20 cellular contexts compared by ENCODE assay signal in the genomic region with DNA sequence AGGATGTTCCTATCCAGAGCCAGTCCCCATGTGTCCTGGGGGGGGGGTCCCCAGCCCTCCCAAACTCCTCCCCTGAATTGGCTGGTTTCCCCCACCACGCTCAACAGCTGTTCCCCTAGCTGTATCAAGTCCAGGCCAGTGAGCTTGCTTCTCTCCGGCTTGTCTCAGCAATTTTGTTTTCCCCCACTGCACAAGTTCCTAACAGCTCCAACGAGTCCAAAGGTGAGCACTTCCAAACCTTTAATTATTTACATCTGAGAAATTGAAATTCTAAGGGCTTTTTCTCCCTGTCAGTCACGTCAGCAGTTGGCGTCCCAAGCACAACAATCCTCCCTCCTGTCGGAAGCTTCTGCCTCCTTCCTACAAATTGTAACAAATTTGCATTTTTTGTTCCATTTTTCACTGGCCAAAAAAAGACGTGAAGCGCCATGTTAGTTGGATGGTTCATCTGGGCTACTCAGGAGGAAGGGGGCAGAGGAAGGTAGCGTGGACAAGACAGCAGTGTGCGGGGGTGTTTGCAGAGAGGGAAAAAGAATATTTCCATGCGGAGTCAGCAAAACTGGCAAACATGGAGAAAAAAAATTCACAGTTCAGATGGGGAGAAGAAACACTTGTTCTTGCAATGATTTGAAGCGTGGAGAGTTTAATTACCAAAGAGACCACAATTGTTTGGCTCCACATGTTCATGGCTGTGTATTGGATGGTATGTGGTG.
DNase-seq lines count a peak whose midpoint lies in the region; ATAC-seq, FAIRE-seq and TF ChIP-seq lines count a peak whose summit lies in the region.
"Had no signal": no experiment of that assay in that cellular context is flagged by ENCODE, and none has a peak within 500 bp of the region (broad histone marks: within the 10 kb centered on the region; RNA-seq: fewer than 3 reads in every experiment).

No MANE protein-coding gene starts in this region.

- no peaks in the 10 kb centered on the region for H3K36me3 Mint-ChIP-seq in osteocyte (ENCODE audit: unreplicated experiment)
- H3K36me3 Mint-ChIP-seq: CD14-positive monocyte had no signal

- peaks cover 14% of the 10 kb centered on the region for H3K9me3 Mint-ChIP-seq in osteocyte (ENCODE audit: unreplicated experiment)

- H3K27ac Mint-ChIP-seq in osteocyte (ENCODE audit: unreplicated experiment), result no peak overlapping the region
- H3K27ac Mint-ChIP-seq: CD14-positive monocyte had no signal

- FAIRE-seq in kidney (lab: Jason Lieb, UNC), result no peak
- FAIRE-seq: G401.6, GM12891 had no signal

- H3K27me3 Mint-ChIP-seq in osteocyte (ENCODE audit: unreplicated experiment), result no peaks in the 10 kb centered on the region

- peak overlapping the region; percentile 40 for H3K4me3 ChIP-seq in SK-N-MC
- H3K4me3 ChIP-seq in kidney (ENCODE audit: low read length in 2 of 2), result peak overlapping the region; percentile 2 to 20
- H3K4me3 ChIP-seq in psoas muscle, result no peak overlapping the region
- H3K4me3 ChIP-seq in colonic mucosa, result no peak overlapping the region

- intact Hi-C loops in kidney (cut with DNase I) (no loop called here), psoas muscle (cut with DNase I) (no loop called here), colonic mucosa (cut with DNase I) (no loop called here)

- DNase-seq in DMS 273 (lab: John Stamatoyannopoulos, UW; ENCODE audit: unreplicated experiment), result peak; percentile 48
- no peak for DNase-seq in DMS 273 treated with DMSO at 0.1 percent for 48 hours (lab: John Stamatoyannopoulos, UW)
- DNase-seq in SK-N-MC (ENCODE audit: low read depth, low spot score), result no peak
- no peak for DNase-seq in kidney
- DNase-seq in psoas muscle, result no peak
- no peak for DNase-seq in colonic mucosa
- no peak for DNase-seq in osteocyte (ENCODE audit: extremely low spot score, unreplicated experiment)
- DNase-seq in putamen (ENCODE audit: low spot score), result no peak
- DNase-seq: Caco-2; GOT3; NCI-H1436; NCI-H2029 treated with DMSO at 0.1 percent for 48 hours; NCI-H2227 treated with DMSO at 0.1 percent for 48 hours; NK-92 treated with Interleukin-12 subunit alpha and Interleukin-12 subunit beta, amount 100 ng/mL, for 24 hours; OCI-M1 had no signal

- H3K4me1 ChIP-seq in kidney (ENCODE audit: control insufficient read depth in 1 of 2, insufficient read depth in 1 of 2, low read depth in 1 of 2, low read length in 2 of 2), result peaks cover 2 to 12% of the 10 kb centered on the region in 2 donors
- no peaks in the 10 kb centered on the region for H3K4me1 ChIP-seq in psoas muscle
- no peaks in the 10 kb centered on the region for H3K4me1 ChIP-seq in colonic mucosa
- H3K4me1 ChIP-seq: Caco-2 had no signal

- peak overlapping the region; percentile 29 for H3K27ac ChIP-seq in SK-N-MC
- H3K27ac ChIP-seq in kidney (ENCODE audit: low read depth in 2 of 2, low read length in 2 of 2), result peak overlapping the region; percentile 59 to 77
- H3K27ac ChIP-seq in psoas muscle, result peak overlapping the region; percentile 64
- H3K27ac ChIP-seq in colonic mucosa, result no peak overlapping the region
- H3K27ac ChIP-seq: 22Rv1, RWPE1 had no signal

- H3K4me1 Mint-ChIP-seq in osteocyte (ENCODE audit: unreplicated experiment), result no peaks in the 10 kb centered on the region
- H3K4me1 Mint-ChIP-seq: CD14-positive monocyte had no signal

- H3K4me3 Mint-ChIP-seq in osteocyte (ENCODE audit: unreplicated experiment), result no peak overlapping the region
- H3K4me3 Mint-ChIP-seq: CD14-positive monocyte had no signal

- TF ChIP-seq CTCF in kidney (IDR thresholded peaks at IDR 0.05; ENCODE audit: borderline replicate concordance, extremely low read depth, insufficient read depth) (no peak), psoas muscle (IDR thresholded peaks at IDR 0.05) (no peak), colonic mucosa (IDR thresholded peaks at IDR 0.05) (no peak), osteocyte (IDR thresholded peaks at IDR 0.05) (no peak)

- H3K9ac ChIP-seq in SK-N-MC (ENCODE audit: insufficient read length), result no peak overlapping the region
- no peak overlapping the region for H3K9ac ChIP-seq in kidney (ENCODE audit: low read length in 2 of 2)
- no peak overlapping the region for H3K9ac ChIP-seq in colonic mucosa (ENCODE audit: low read depth in 2 of 2, low read length in 2 of 2)

- H3K9me3 ChIP-seq in SK-N-MC (ENCODE audit: low read depth, low read length) (peaks cover 4% of the 10 kb centered on the region; the same call in 1 of the 2 replicates), kidney (ENCODE audit: control insufficient read depth in 1 of 2, low read length in 2 of 2) (no peaks in the 10 kb centered on the region), psoas muscle (no peaks in the 10 kb centered on the region), colonic mucosa (no peaks in the 10 kb centered on the region)
- H3K9me3 ChIP-seq: Caco-2 had no signal

- ATAC-seq in psoas muscle, result peak in 1 of 4 donors; percentile 48

- H3K36me3 ChIP-seq in SK-N-MC (ENCODE audit: insufficient read depth, low read length) (no peaks in the 10 kb centered on the region), kidney (ENCODE audit: control insufficient read depth in 1 of 2, insufficient read depth in 2 of 2, low read length in 2 of 2) (no peaks in the 10 kb centered on the region), psoas muscle (ENCODE audit: insufficient read depth in 1 of 2, low read depth in 1 of 2) (no peaks in the 10 kb centered on the region), colonic mucosa (no peaks in the 10 kb centered on the region)

- H3K27me3 ChIP-seq in psoas muscle (ENCODE audit: insufficient read depth in 3 of 3, low read length in 2 of 3), result peaks cover 0 to 2% (median 0%) of the 10 kb centered on the region in 3 donors
- no peaks in the 10 kb centered on the region for H3K27me3 ChIP-seq in colonic mucosa

- WGBS in psoas muscle, 3 donors, result 22 to 28% (median 24%) methylated on average over 12 of the region's 12 CpGs

Comparison
In these comparisons a context has a peak if more than half of its experiments do, and no peak if none do; other contexts are left out.
1. H3K4me3 ChIP-seq: peak in SK-N-MC (single experiment) and kidney (2 of 2); none in psoas muscle (single experiment) and colonic mucosa (single experiment).